In the genomic region with DNA sequence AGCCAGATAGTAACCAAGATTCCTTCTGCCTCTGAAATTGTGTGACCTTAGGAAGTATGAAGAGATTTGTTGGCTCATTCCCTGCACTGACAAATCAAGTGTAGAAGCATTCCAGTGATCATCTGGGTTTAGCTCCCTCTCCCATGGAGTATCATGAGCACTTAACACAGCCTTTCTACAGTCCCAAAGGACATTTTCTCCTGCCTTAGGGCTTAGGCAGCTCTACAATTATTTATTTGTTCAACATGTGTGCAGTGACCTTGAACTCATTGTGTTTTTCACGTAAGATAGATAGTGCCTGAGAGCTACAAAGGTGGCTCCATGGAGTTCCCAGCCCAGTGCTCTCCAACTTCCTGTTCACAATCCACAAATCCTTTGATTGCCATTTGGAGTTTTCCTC, we compare ENCODE assay signal across 18 cellular contexts.
"Had no signal": no experiment of that assay in that cellular context is flagged by ENCODE, and none has a peak within 500 bp of the region (broad histone marks: within the 10 kb centered on the region; RNA-seq: fewer than 3 reads in every experiment).

No MANE protein-coding gene starts in this region.

- H3K27ac Mint-ChIP-seq: activated CD8-positive, alpha-beta T cell treated with anti-CD3 and anti-CD28 coated beads for 36 hours; activated naive CD4-positive, alpha-beta T cell treated with anti-CD3 and anti-CD28 coated beads, Interleukin-2, amount 50 U/mL, for 24 hours; endodermal cell; memory B cell; naive thymus-derived CD8-positive, alpha-beta T cell; stimulated activated naive CD8-positive, alpha-beta T cell treated with anti-CD3 and anti-CD28 coated beads, Interleukin-15, Interleukin-2, amounts not matched to agents 100 ng/mL and 50 ng/mL, for 24 hours; T-helper 17 cell had no signal

- H3K27ac ChIP-seq: adrenal gland, dorsolateral prefrontal cortex, left lung, neutrophil, skin epidermis, suprapubic skin had no signal

- H3K4me3 ChIP-seq: adrenal gland, dorsolateral prefrontal cortex, left lung, skin epidermis, suprapubic skin had no signal

- H3K9me3 ChIP-seq: adrenal gland, neutrophil, suprapubic skin had no signal

- DNase-seq: activated CD4-positive, alpha-beta T cell treated with anti-CD3 and anti-CD28 coated beads for 4 hours; activated CD8-positive, alpha-beta T cell treated with anti-CD3 and anti-CD28 coated beads for 36 hours; activated effector memory CD4-positive, alpha-beta T cell treated with anti-CD3 and anti-CD28 coated beads, Interleukin-2, amount 50 U/mL, for 16 hours; activated T-cell treated with anti-CD3 and anti-CD28 coated beads, Interleukin-2, amount 50 U/mL, for 4 hours; adrenal gland; dorsolateral prefrontal cortex; endodermal cell; left lung; naive thymus-derived CD8-positive, alpha-beta T cell; T-helper 17 cell; trophoblast cell had no signal

- H3K36me3 ChIP-seq: adrenal gland, left lung, neutrophil, suprapubic skin had no signal

- H3K4me1 ChIP-seq: adrenal gland, left lung, suprapubic skin had no signal

- ATAC-seq: activated CD8-positive, alpha-beta T cell treated with anti-CD3 and anti-CD28 coated beads for 36 hours; activated T-cell treated with anti-CD3 and anti-CD28 coated beads, Interleukin-2, amount 50 U/mL, for 4 hours; naive thymus-derived CD8-positive, alpha-beta T cell; T-helper 17 cell had no signal

- H3K36me3 Mint-ChIP-seq: activated naive CD4-positive, alpha-beta T cell treated with anti-CD3 and anti-CD28 coated beads, Interleukin-2, amount 50 U/mL, for 24 hours; memory B cell; naive thymus-derived CD8-positive, alpha-beta T cell had no signal

- H3K4me3 Mint-ChIP-seq: activated CD8-positive, alpha-beta T cell treated with anti-CD3 and anti-CD28 coated beads for 36 hours; activated naive CD4-positive, alpha-beta T cell treated with anti-CD3 and anti-CD28 coated beads, Interleukin-2, amount 50 U/mL, for 24 hours; activated T-cell treated with anti-CD3 and anti-CD28 coated beads, Interleukin-2, amount 50 U/mL, for 4 hours; endodermal cell; memory B cell; naive thymus-derived CD8-positive, alpha-beta T cell; stimulated activated naive CD8-positive, alpha-beta T cell treated with anti-CD3 and anti-CD28 coated beads, Interleukin-15, Interleukin-2, amounts not matched to agents 100 ng/mL and 50 ng/mL, for 24 hours; T-helper 17 cell had no signal

- H3K4me1 Mint-ChIP-seq: activated naive CD4-positive, alpha-beta T cell treated with anti-CD3 and anti-CD28 coated beads, Interleukin-2, amount 50 U/mL, for 24 hours; memory B cell; naive thymus-derived CD8-positive, alpha-beta T cell; T-helper 17 cell had no signal

- H3K9me3 Mint-ChIP-seq: activated naive CD4-positive, alpha-beta T cell treated with anti-CD3 and anti-CD28 coated beads, Interleukin-2, amount 50 U/mL, for 24 hours; endodermal cell had no signal

- H3K27me3 ChIP-seq: adrenal gland, dorsolateral prefrontal cortex, left lung, neutrophil, suprapubic skin had no signal

- FAIRE-seq: keratinocyte had no signal

- H3K27me3 Mint-ChIP-seq: activated CD8-positive, alpha-beta T cell treated with anti-CD3 and anti-CD28 coated beads for 36 hours; activated naive CD4-positive, alpha-beta T cell treated with anti-CD3 and anti-CD28 coated beads, Interleukin-2, amount 50 U/mL, for 24 hours; memory B cell; naive thymus-derived CD8-positive, alpha-beta T cell; stimulated activated naive CD8-positive, alpha-beta T cell treated with anti-CD3 and anti-CD28 coated beads, Interleukin-15, Interleukin-2, amounts not matched to agents 100 ng/mL and 50 ng/mL, for 24 hours; T-helper 17 cell had no signal
